8 cellular contexts compared by ENCODE assay signal in genomic region chr10:17228081-17229015, GRCh38. TPM values are rescaled to one million over a fixed set of nuclear protein-coding genes. Genes with fewer than 3 reads are reported as not detected.
A peak's percentile ranks its signal among the peaks of the same experiment; 100 is the strongest.
DNase-seq lines count a peak whose midpoint lies in the region; ATAC-seq and TF ChIP-seq lines count a peak whose summit lies in the region.

TSS of gene VIM (plus strand) at chr10:17228241. CDS start at chr10:17229423, 1,182 bp downstream.

- peak within 1 kb of the TSS; percentile 94 for H3K27ac ChIP-seq in layer of hippocampus (ENCODE audit: low read depth, low read length)

- H3K27me3 Mint-ChIP-seq in activated CD4-positive, alpha-beta T cell treated with anti-CD3 and anti-CD28 coated beads for 36 hours = peaks cover 1% of the 10 kb centered on the region
- no peaks in the 10 kb centered on the region for H3K27me3 Mint-ChIP-seq in chondrocyte (ENCODE audit: low read depth)

- DNase-seq in EH (ENCODE audit: low read depth) (peak; percentile 99), LHCN-M2 (ENCODE audit: low read depth) (peak; percentile 98), chondrocyte (ENCODE audit: low spot score) (peak; percentile 97), GM19240 (ENCODE audit: insufficient read length, low spot score) (no peak)
- peak; percentile 93 for DNase-seq in activated CD4-positive, alpha-beta T cell treated with anti-CD3 and anti-CD28 coated beads for 36 hours
- DNase-seq in stimulated activated CD4-positive, alpha-beta T cell treated with anti-CD3 and anti-CD28 coated beads, Interleukin-1b, Interleukin-23, amount 100 ng/mL, for 4 hours (ENCODE audit: low read depth in 2 of 2) = peak; percentile 72 to 79

- H3K4me1 Mint-ChIP-seq in activated CD4-positive, alpha-beta T cell treated with anti-CD3 and anti-CD28 coated beads for 36 hours = peaks cover 42% of the 10 kb centered on the region
- peaks cover 37% of the 10 kb centered on the region for H3K4me1 Mint-ChIP-seq in chondrocyte (ENCODE audit: low read depth)

- H3K9me3 Mint-ChIP-seq in activated CD4-positive, alpha-beta T cell treated with anti-CD3 and anti-CD28 coated beads for 36 hours (ENCODE audit: low read depth) = no peaks in the 10 kb centered on the region
- no peaks in the 10 kb centered on the region for H3K9me3 Mint-ChIP-seq in chondrocyte (ENCODE audit: low read depth)

- H3K4me3 Mint-ChIP-seq in activated CD4-positive, alpha-beta T cell treated with anti-CD3 and anti-CD28 coated beads for 36 hours = peak within 1 kb of the TSS; percentile 82
- H3K4me3 Mint-ChIP-seq in chondrocyte (ENCODE audit: unreplicated experiment) = peak within 1 kb of the TSS; percentile 89

- H3K36me3 Mint-ChIP-seq in activated CD4-positive, alpha-beta T cell treated with anti-CD3 and anti-CD28 coated beads for 36 hours (ENCODE audit: low read depth) = peaks cover 24% of the 10 kb centered on the region
- H3K36me3 Mint-ChIP-seq in chondrocyte (ENCODE audit: low read depth) = peaks cover 34% of the 10 kb centered on the region

- intact Hi-C loops in activated CD4-positive, alpha-beta T cell treated with anti-CD3 and anti-CD28 coated beads for 36 hours (cut with DNase I, micrococcal nuclease) = loop anchor here (1.0 to 5.0 kb wide), 7 partner anchors 22 to 791 kb away; partner anchors contain the start of genes PTER (in 1 of the 2) and TRDMT1 (in 1 of the 2)

- CTCF ChIA-PET in activated CD4-positive, alpha-beta T cell treated with anti-CD3 and anti-CD28 coated beads for 36 hours (lab: Charles Lee) = interaction anchor here (0.6 to 2.8 kb wide), 11 partner anchors 9 to 404 kb away, joined by 3 to 18 read pairs (median 4); partner anchors contain the start of gene TRDMT1

- peaks cover 3% of the 10 kb centered on the region for H3K27me3 ChIP-seq in layer of hippocampus (ENCODE audit: control insufficient read depth, insufficient read depth, low read length)

- peak; percentile 36 for ATAC-seq in GM21825 (IDR thresholded peaks at IDR 0.05; ENCODE audit: unreplicated experiment)
- ATAC-seq in activated CD4-positive, alpha-beta T cell treated with anti-CD3 and anti-CD28 coated beads for 36 hours = peak; percentile 47

- POLR2A ChIA-PET in activated CD4-positive, alpha-beta T cell treated with anti-CD3 and anti-CD28 coated beads for 36 hours (lab: Charles Lee) = interaction anchor here (0.6 to 2.8 kb wide), 4 partner anchors 27 to 336 kb away, joined by 3 to 13 read pairs (median 5); partner anchors contain the start of gene TRDMT1

- H3K27ac Mint-ChIP-seq in activated CD4-positive, alpha-beta T cell treated with anti-CD3 and anti-CD28 coated beads for 36 hours = peak within 1 kb of the TSS; percentile 90
- peak within 1 kb of the TSS; percentile 99 for H3K27ac Mint-ChIP-seq in chondrocyte (ENCODE audit: unreplicated experiment)

- no peak for TF ChIP-seq CTCF in chondrocyte (IDR thresholded peaks at IDR 0.05)

RNA-seq across cellular contexts. Expression of gene VIM, which starts in this region (rescaled TPM):
- total RNA-seq in LHCN-M2 (2014; rRNA removed) = 9,336 and 11,900 TPM in 2 replicates
- polyA plus RNA-seq in LHCN-M2 (2012) = 5,344 TPM
- total RNA-seq in activated CD4-positive, alpha-beta T cell treated with anti-CD3 and anti-CD28 coated beads for 36 hours = 100 to 1,000 TPM; 334 to 396 TPM
- 2,627 to 4,580 TPM (median 4,556 TPM) in 3 replicates for total RNA-seq in chondrocyte
